1 cellular context compared by ENCODE assay signal in the genomic region with DNA sequence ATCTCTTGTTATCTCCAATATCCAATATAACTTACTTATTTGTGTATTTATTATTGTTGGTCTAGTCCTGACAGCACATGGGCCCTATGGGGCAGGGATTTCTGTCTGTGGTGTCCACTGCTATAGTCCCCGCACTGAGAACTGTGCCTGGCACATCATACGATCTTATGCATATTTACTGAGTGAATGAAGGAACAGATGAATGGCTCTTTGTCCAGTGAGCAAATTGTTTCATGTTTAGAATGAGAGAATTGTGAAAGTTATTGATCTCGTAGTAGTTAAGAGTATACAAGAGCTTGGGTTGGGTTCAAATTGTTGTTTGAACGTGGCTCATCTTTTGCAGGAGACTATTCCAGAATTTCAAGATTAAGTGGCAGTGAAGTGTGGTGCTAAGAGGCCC.
TF ChIP-seq lines count a peak whose summit lies in the region.

No MANE protein-coding gene starts in this region.

TF ChIP-seq in HepG2, 621 proteins besides CTCF, POLR2A, EP300 and RAD21 (continued from another document):
- TF ChIP-seq ZBTB40 (IDR thresholded peaks at IDR 0.05): no peak
- no peak for TF ChIP-seq ZBTB40 (CRISPR knock-in tag; IDR thresholded peaks at IDR 0.05)
- no peak for TF ChIP-seq ZNF260 (CRISPR knock-in tag; IDR thresholded peaks at IDR 0.05; ENCODE audit: borderline replicate concordance, low read depth)
- TF ChIP-seq CENPBD1 (CRISPR knock-in tag; IDR thresholded peaks at IDR 0.05; ENCODE audit: borderline replicate concordance, low read depth): no peak
- TF ChIP-seq ZNF576 (CRISPR knock-in tag; IDR thresholded peaks at IDR 0.05): no peak
- no peak for TF ChIP-seq ZNF879 (CRISPR knock-in tag; IDR thresholded peaks at IDR 0.05)
- TF ChIP-seq RFXAP (CRISPR knock-in tag; IDR thresholded peaks at IDR 0.05; ENCODE audit: borderline replicate concordance): no peak
- no peak for TF ChIP-seq U2AF1 (optimal IDR thresholded peaks at IDR 0.05; ENCODE audit: low read depth, low read length)
- no peak for TF ChIP-seq ERF (CRISPR knock-in tag; IDR thresholded peaks at IDR 0.05)
